8 cellular contexts compared by ENCODE assay signal in the genomic region with DNA sequence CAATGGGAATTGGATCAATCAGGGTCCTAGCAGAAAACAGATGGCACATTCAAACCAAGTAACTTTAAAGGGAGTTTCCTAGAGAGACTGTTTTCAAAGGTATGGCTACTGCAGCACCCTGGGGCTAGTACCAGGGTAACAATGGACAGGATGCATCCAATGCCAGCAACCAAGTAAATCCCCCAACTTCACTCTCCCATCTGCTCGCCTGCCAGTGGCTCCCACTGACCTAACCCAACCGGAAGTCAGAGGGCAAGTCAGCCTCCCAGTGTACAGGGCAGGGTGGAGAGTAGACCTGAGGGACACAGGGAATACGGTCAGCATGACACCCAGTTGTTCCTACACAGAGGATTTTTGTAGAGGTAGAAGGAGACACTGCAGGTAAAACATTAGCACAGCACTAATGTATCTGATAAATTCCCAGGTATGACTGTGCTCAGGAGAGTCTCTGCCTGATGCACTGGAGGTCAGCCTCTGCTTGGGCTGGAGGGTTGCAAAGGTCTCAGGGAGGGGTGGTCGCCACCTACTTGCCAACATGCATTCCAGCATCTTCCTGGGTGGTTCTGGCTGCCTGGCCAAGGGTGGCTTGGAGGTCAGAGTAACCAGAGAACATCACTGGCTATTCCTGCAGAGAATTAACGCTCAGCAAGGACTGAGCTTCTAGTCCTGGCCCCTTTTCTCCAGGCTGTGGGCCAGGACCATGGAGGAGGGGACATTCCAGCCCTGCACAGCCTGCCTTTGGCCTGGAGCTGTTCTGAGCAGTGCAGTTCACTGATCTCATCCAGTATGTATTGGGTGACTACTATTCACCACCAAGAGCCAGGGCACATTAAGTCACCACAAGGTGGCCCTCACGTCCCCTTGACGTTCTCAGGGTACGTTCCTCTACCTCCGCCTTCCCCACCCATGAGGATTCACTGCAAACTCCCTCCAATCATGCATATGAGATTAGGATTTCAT. TPM values are rescaled to one million over a fixed set of nuclear protein-coding genes. Genes with fewer than 3 reads are reported as not detected.
DNase-seq lines count a peak whose midpoint lies in the region; ATAC-seq and TF ChIP-seq lines count a peak whose summit lies in the region.

No MANE protein-coding gene starts in this region.

- ATAC-seq in GM19351 (IDR thresholded peaks at IDR 0.05; ENCODE audit: unreplicated experiment) (no peak), GM18873 (IDR thresholded peaks at IDR 0.05; ENCODE audit: low FRiP score, unreplicated experiment) (no peak)

- H3K27ac ChIP-seq in VCaP, result peak overlapping the region; percentile 42; the same call in 1 of the 2 replicates

- peak; percentile 40; the same call in 1 of the 2 replicates for TF ChIP-seq CTCF in VCaP (conservative IDR thresholded peaks at IDR 0.05)

- DNase-seq in ELR (ENCODE audit: low read depth) (peak; percentile 45), HuH-7 (ENCODE audit: low spot score) (peak; percentile 56), kidney tubule cell (ENCODE audit: low spot score) (peak; percentile 47), NOMO-1 treated with dmso at 0.1 percent for 144 hours (lab: John Stamatoyannopoulos, UW; ENCODE audit: unreplicated experiment) (no peak), cerebellum (ENCODE audit: low spot score) (no peak)

RNA-seq across cellular contexts. Expression of gene GJA4, which starts 5.1 kb away (rescaled TPM):
- 3.8 TPM for total RNA-seq in cerebellum

RNA-seq across cellular contexts. Expression of gene GJB3, which starts 6.7 kb away (rescaled TPM):
- not detected for total RNA-seq in cerebellum

RNA-seq across cellular contexts. Expression of gene GJB4, which starts 28.2 kb away (rescaled TPM):
- not detected for total RNA-seq in cerebellum

RNA-seq across cellular contexts. Expression of gene GJB5, which starts 32.9 kb away (rescaled TPM):
- not detected for total RNA-seq in cerebellum

Comparison
In these comparisons a context has a peak if more than half of its experiments do, and no peak if none do; other contexts are left out.
1. DNase-seq: peak in ELR (single experiment), HuH-7 (single experiment) and kidney tubule cell (single experiment); none in NOMO-1 treated with dmso at 0.1 percent for 144 hours (single experiment) and cerebellum (single experiment).